ENCODE assay signal across 20 cellular contexts in genomic region chr10:51821045-51821444, GRCh38.
DNase-seq lines count a peak whose midpoint lies in the region; ATAC-seq, FAIRE-seq and TF ChIP-seq lines count a peak whose summit lies in the region.
"Had no signal": no experiment of that assay in that cellular context is flagged by ENCODE, and none has a peak within 500 bp of the region (broad histone marks: within the 10 kb centered on the region; RNA-seq: fewer than 3 reads in every experiment).

No MANE protein-coding gene starts in this region.

- H3K27me3 ChIP-seq in adipocyte (replicated peaks; ENCODE audit: control insufficient read depth, insufficient read depth, low read length) (no peaks in the 10 kb centered on the region), endothelial cell of umbilical vein (ENCODE audit: control insufficient read depth in 2 of 2, insufficient read depth in 2 of 2, low read length in 2 of 2) (no peaks in the 10 kb centered on the region), mesenchymal stem cell (ENCODE audit: control insufficient read depth in 1 of 2, insufficient read depth in 1 of 2, low read length in 2 of 2) (no peaks in the 10 kb centered on the region)

- no peak overlapping the region for H2BK12ac ChIP-seq in mesenchymal stem cell (ENCODE audit: low read length in 2 of 2)

- no peak overlapping the region for H4K91ac ChIP-seq in mesenchymal stem cell (ENCODE audit: low read length)

- H3K4me1 ChIP-seq in adipocyte (ENCODE audit: control insufficient read depth, insufficient read depth, low read length) (no peaks in the 10 kb centered on the region), endothelial cell of umbilical vein (ENCODE audit: control insufficient read depth, extremely low read depth, insufficient read depth, low read length) (no peaks in the 10 kb centered on the region), mesenchymal stem cell (ENCODE audit: control insufficient read depth, insufficient read depth, low read depth, low read length) (no peaks in the 10 kb centered on the region)

- no peaks in the 10 kb centered on the region for H3K9me1 ChIP-seq in endothelial cell of umbilical vein (replicated peaks; ENCODE audit: control insufficient read depth, extremely low read depth, insufficient read depth, low read length)

- WGBS in mesenchymal stem cell, result no CpG with 5 or more reads among the region's 2 CpGs

- no peaks in the 10 kb centered on the region for H4K20me1 ChIP-seq in endothelial cell of umbilical vein (replicated peaks; ENCODE audit: control insufficient read depth, extremely low read depth, insufficient read depth, low read length)

- H3K79me1 ChIP-seq in mesenchymal stem cell (replicated peaks; ENCODE audit: low read length, poor library complexity, severe bottlenecking), result no peaks in the 10 kb centered on the region

- H2AFZ ChIP-seq in endothelial cell of umbilical vein (ENCODE audit: low read depth, low read length) (no peak overlapping the region), mesenchymal stem cell (ENCODE audit: low read depth, low read length) (no peak overlapping the region)
- H2AFZ ChIP-seq: GM23248 had no signal

- no peak overlapping the region for H3K18ac ChIP-seq in mesenchymal stem cell (ENCODE audit: low read depth in 1 of 2, low read length in 2 of 2)

- H3K79me2 ChIP-seq in endothelial cell of umbilical vein (ENCODE audit: control insufficient read depth, insufficient read depth, low read length), result no peaks in the 10 kb centered on the region

- H3K14ac ChIP-seq in mesenchymal stem cell (ENCODE audit: low read length in 2 of 2), result no peak overlapping the region

- intact Hi-C loops in endothelial cell of umbilical vein (cut with micrococcal nuclease), result no loop called here

- no peak overlapping the region for H3K23ac ChIP-seq in mesenchymal stem cell (ENCODE audit: low read length in 2 of 2)

- POLR2A ChIA-PET in endothelial cell of umbilical vein (lab: Charles Lee), result no interaction called here

- no peak overlapping the region for H3K27ac ChIP-seq in endothelial cell of umbilical vein (ENCODE audit: insufficient read depth, low read depth, low read length)
- H3K27ac ChIP-seq in mesenchymal stem cell (ENCODE audit: low read length, poor library complexity, severe bottlenecking), result no peak overlapping the region
- H3K27ac ChIP-seq: GM23248 had no signal

- no peak overlapping the region for H2BK15ac ChIP-seq in mesenchymal stem cell (ENCODE audit: low read depth, poor library complexity, severe bottlenecking)

- H2AK5ac ChIP-seq in mesenchymal stem cell (ENCODE audit: low read length, severe bottlenecking), result no peak overlapping the region

- TF ChIP-seq POLR2A in endothelial cell of umbilical vein (IDR thresholded peaks at IDR 0.05; ENCODE audit: low read depth, low read length), result no peak

- H3K4me2 ChIP-seq in endothelial cell of umbilical vein (ENCODE audit: insufficient read depth, low read length), result no peak overlapping the region
- no peak overlapping the region for H3K4me2 ChIP-seq in mesenchymal stem cell (ENCODE audit: low read length, poor library complexity, severe bottlenecking)

- CTCF ChIA-PET in endothelial cell of umbilical vein (lab: Charles Lee), result no interaction called here

- ATAC-seq in GM18873 (IDR thresholded peaks at IDR 0.05; ENCODE audit: low FRiP score, unreplicated experiment), result no peak

- no peak overlapping the region for H2BK120ac ChIP-seq in mesenchymal stem cell (ENCODE audit: low read depth, low read length)

- H4K8ac ChIP-seq in mesenchymal stem cell (ENCODE audit: low read length), result no peak overlapping the region

- H3K9me3 ChIP-seq in adipocyte (ENCODE audit: control insufficient read depth, low read length), result no peaks in the 10 kb centered on the region
- no peaks in the 10 kb centered on the region for H3K9me3 ChIP-seq in endothelial cell of umbilical vein (replicated peaks; ENCODE audit: control insufficient read depth, insufficient read depth, low read length)
- no peaks in the 10 kb centered on the region for H3K9me3 ChIP-seq in mesenchymal stem cell (ENCODE audit: control insufficient read depth, low read length)

- dilution Hi-C loops in endothelial cell of umbilical vein (cut with MboI; ENCODE audit: extremely low pct_ligation_motif_present, low sequenced_read_pairs), result no loop called here

- FAIRE-seq in endothelial cell of umbilical vein (lab: Jason Lieb, UNC), result no peak
- FAIRE-seq: GM12891, GM18507, H1 had no signal

- TF ChIP-seq CTCF in endothelial cell of umbilical vein (IDR thresholded peaks at IDR 0.05; ENCODE audit: extremely low read depth in 1 of 2, insufficient read depth in 1 of 2, low read depth in 1 of 2, low read length in 2 of 2), result no peak

- H3K9ac ChIP-seq in adipocyte (ENCODE audit: low read length) (no peak overlapping the region), endothelial cell of umbilical vein (replicated peaks; ENCODE audit: extremely low read depth, insufficient read depth, low read length) (no peak overlapping the region), mesenchymal stem cell (ENCODE audit: low read length) (no peak overlapping the region)
- H3K9ac ChIP-seq: GM23248 had no signal

- BruUV-seq in endothelial cell of umbilical vein (replicated peaks; lab: Mats Ljungman, UMichigan), result no TSS peak

- H3K4ac ChIP-seq in mesenchymal stem cell (ENCODE audit: low read depth in 1 of 2, low read length in 2 of 2), result no peak overlapping the region

- DNase-seq in H4 (ENCODE audit: low spot score) (peak; percentile 14), adipocyte (ENCODE audit: low read depth) (peak; percentile 28), endothelial cell of umbilical vein (ENCODE audit: low read depth, low spot score) (peak; percentile 12), mesenchymal stem cell (peak; percentile 1), NCI-H1105 (lab: John Stamatoyannopoulos, UW) (no peak), globus pallidus (ENCODE audit: low spot score) (no peak)
- DNase-seq: C1 segment of cervical spinal cord; Calu3; CD4-positive, alpha-beta memory T cell; COR-L47; DMS53; DMS79 treated with DMSO at 0.1 percent for 48 hours; GF-D8; GM23248; H9; HFFc6 had no signal

- H3K36me3 ChIP-seq in adipocyte (ENCODE audit: control insufficient read depth, insufficient read depth, low read length, severe bottlenecking) (no peaks in the 10 kb centered on the region), endothelial cell of umbilical vein (ENCODE audit: control insufficient read depth in 2 of 2, extremely low read depth in 1 of 2, insufficient read depth in 2 of 2, low read length in 2 of 2) (no peaks in the 10 kb centered on the region), mesenchymal stem cell (ENCODE audit: control insufficient read depth in 1 of 2, insufficient read depth in 2 of 2, low read depth in 1 of 2, low read length in 2 of 2) (no peaks in the 10 kb centered on the region)

- no peak overlapping the region for H2BK5ac ChIP-seq in mesenchymal stem cell (ENCODE audit: low read depth, low read length, poor library complexity, severe bottlenecking)

- H3K4me3 ChIP-seq in adipocyte (ENCODE audit: low read length) (no peak overlapping the region), endothelial cell of umbilical vein (replicated peaks in 1 of 3; ENCODE audit: insufficient read depth in 1 of 3, low read depth in 1 of 3, low read length in 3 of 3) (no peak overlapping the region), mesenchymal stem cell (ENCODE audit: insufficient read depth in 1 of 2, low read depth in 1 of 2, low read length in 2 of 2) (no peak overlapping the region)
- H3K4me3 ChIP-seq: GM23248 had no signal

TF ChIP-seq in endothelial cell of umbilical vein, 7 proteins besides CTCF, POLR2A, EP300 and RAD21:
- TF ChIP-seq POLR2AphosphoS5 (IDR thresholded peaks at IDR 0.05; ENCODE audit: insufficient read depth, low read depth, low read length), result no peak
- no peak for TF ChIP-seq MYC (IDR thresholded peaks at IDR 0.05; ENCODE audit: low read depth, low read length)
- no peak for TF ChIP-seq JUN (IDR thresholded peaks at IDR 0.05; ENCODE audit: borderline replicate concordance, insufficient read depth, insufficient read length, low read depth)
- TF ChIP-seq GATA2 (IDR thresholded peaks at IDR 0.05; ENCODE audit: insufficient read depth, insufficient read length, low read depth, low read length), result no peak
- TF ChIP-seq EZH2 (IDR thresholded peaks at IDR 0.05; ENCODE audit: borderline replicate concordance, low read depth, low read length, severe bottlenecking), result no peak
- TF ChIP-seq MAX (IDR thresholded peaks at IDR 0.05; ENCODE audit: insufficient read depth, insufficient read length), result no peak

Comparison
In these comparisons a context has a peak if more than half of its experiments do, and no peak if none do; other contexts are left out.
1. DNase-seq: peak in H4 (single experiment), adipocyte (single experiment), endothelial cell of umbilical vein (single experiment) and mesenchymal stem cell (single experiment); none in NCI-H1105 (single experiment) and globus pallidus (single experiment).